In the genomic region with DNA sequence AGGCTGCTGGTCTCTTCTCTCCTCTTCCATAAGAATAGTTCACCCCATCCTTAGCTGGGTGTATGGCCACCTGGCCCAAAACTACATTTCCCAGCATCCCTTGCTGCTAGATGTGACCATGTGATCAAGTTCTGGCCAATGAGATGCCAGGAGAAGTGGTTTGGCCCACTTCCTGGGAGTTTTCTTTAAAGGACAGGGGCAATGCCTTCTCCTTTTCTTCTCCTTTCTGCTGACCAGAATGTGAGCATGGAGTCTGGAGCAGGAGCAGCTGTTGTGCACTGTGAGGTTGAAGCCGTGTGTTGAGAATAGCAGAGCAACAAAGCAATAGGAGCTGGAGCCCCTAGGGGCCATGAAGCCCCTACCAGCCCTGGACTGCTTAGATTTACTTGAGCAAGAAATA, we compare ENCODE assay signal across 8 cellular contexts. TPM values are rescaled to one million over a fixed set of nuclear protein-coding genes. Genes with fewer than 3 reads are reported as not detected.
DNase-seq lines count a peak whose midpoint lies in the region; ATAC-seq, FAIRE-seq and TF ChIP-seq lines count a peak whose summit lies in the region.

No MANE protein-coding gene starts in this region.

- TF ChIP-seq CTCF in RWPE1 (conservative IDR thresholded peaks at IDR 0.05; ENCODE audit: low read depth), result no peak
- TF ChIP-seq CTCF in prostate gland (IDR thresholded peaks at IDR 0.05), result no peak

- H3K9me3 ChIP-seq in prostate gland, result no peaks in the 10 kb centered on the region

- H3K27ac Mint-ChIP-seq in activated naive CD4-positive, alpha-beta T cell treated with anti-CD3 and anti-CD28 coated beads, Interleukin-2, amount 50 U/mL, for 24 hours, result peak overlapping the region; percentile 73

- ATAC-seq in HG03280 (IDR thresholded peaks at IDR 0.05; ENCODE audit: unreplicated experiment), result peak; percentile 66
- peak; percentile 89 for ATAC-seq in Right ventricle myocardium superior (ENCODE audit: poor library complexity)
- no peak for ATAC-seq in GM18870 (IDR thresholded peaks at IDR 0.05; ENCODE audit: unreplicated experiment)

- H3K4me1 Mint-ChIP-seq in activated naive CD4-positive, alpha-beta T cell treated with anti-CD3 and anti-CD28 coated beads, Interleukin-2, amount 50 U/mL, for 24 hours, result peaks cover 24% of the 10 kb centered on the region

- POLR2A ChIA-PET in RWPE1 (lab: Yijun Ruan, JAX; ENCODE audit: low non-redundant PET), result no interaction called here

- 100% methylated on average over 1 of the region's 1 CpG for WGBS in prostate gland

- no peaks in the 10 kb centered on the region for H3K36me3 ChIP-seq in prostate gland

- intact Hi-C loops in Right ventricle myocardium superior (cut with DNase I) (no loop called here), prostate gland (cut with DNase I) (no loop called here)

- DNase-seq in RWPE1 (ENCODE audit: low spot score) (peak; percentile 96), Right ventricle myocardium superior (peak; percentile 63), prostate gland (ENCODE audit: low spot score) (peak; percentile 70), HK-2 (ENCODE audit: unreplicated experiment) (no peak)

- no peaks in the 10 kb centered on the region for H3K36me3 Mint-ChIP-seq in activated naive CD4-positive, alpha-beta T cell treated with anti-CD3 and anti-CD28 coated beads, Interleukin-2, amount 50 U/mL, for 24 hours

- no peak overlapping the region for H3K4me3 Mint-ChIP-seq in activated naive CD4-positive, alpha-beta T cell treated with anti-CD3 and anti-CD28 coated beads, Interleukin-2, amount 50 U/mL, for 24 hours

- H3K27me3 Mint-ChIP-seq in activated naive CD4-positive, alpha-beta T cell treated with anti-CD3 and anti-CD28 coated beads, Interleukin-2, amount 50 U/mL, for 24 hours, result no peaks in the 10 kb centered on the region

- TF ChIP-seq POLR2A in prostate gland (IDR thresholded peaks at IDR 0.05), result no peak

- H3K27ac ChIP-seq in RWPE1 (no peak overlapping the region), prostate gland (peak overlapping the region; percentile 47 to 68)

- FAIRE-seq in G401.6 (lab: Jason Lieb, UNC), result peak; percentile 93

- no peaks in the 10 kb centered on the region for H3K4me1 ChIP-seq in prostate gland (replicated peaks)

- H3K27me3 ChIP-seq in prostate gland (replicated peaks; ENCODE audit: insufficient read depth), result no peaks in the 10 kb centered on the region

- no peak overlapping the region for H3K4me3 ChIP-seq in prostate gland

- no peaks in the 10 kb centered on the region for H3K9me3 Mint-ChIP-seq in activated naive CD4-positive, alpha-beta T cell treated with anti-CD3 and anti-CD28 coated beads, Interleukin-2, amount 50 U/mL, for 24 hours

- CTCF ChIA-PET in RWPE1 (lab: Yijun Ruan, JAX), result no interaction called here

RNA-seq across cellular contexts. Expression of gene C9orf50, which starts 36.8 kb away (rescaled TPM):
- total RNA-seq in Right ventricle myocardium superior (not detected), prostate gland (not detected)

RNA-seq across cellular contexts. Expression of gene NTMT1, which starts 41.8 kb away (rescaled TPM):
- total RNA-seq in Right ventricle myocardium superior (66.7 TPM), prostate gland (10 to 100 TPM; 25.4 to 53.7 TPM)

RNA-seq across cellular contexts. Expression of gene ASB6, which starts 57.8 kb away (rescaled TPM):
- 7.9 TPM for total RNA-seq in Right ventricle myocardium superior
- 10 to 100 TPM; 25.2 to 50.3 TPM for total RNA-seq in prostate gland
